ENCODE assay signal across 13 cellular contexts in genomic region chrX:39195156-39195555, GRCh38.
A peak's percentile ranks its signal among the peaks of the same experiment; 100 is the strongest.
DNase-seq lines count a peak whose midpoint lies in the region; ATAC-seq and TF ChIP-seq lines count a peak whose summit lies in the region.
"Had no signal": no experiment of that assay in that cellular context is flagged by ENCODE, and none has a peak within 500 bp of the region (broad histone marks: within the 10 kb centered on the region; RNA-seq: fewer than 3 reads in every experiment).

No MANE protein-coding gene starts in this region.

- POLR2A ChIA-PET in T-cell (lab: Charles Lee) = no interaction called here

- 22% methylated on average over 7 of the region's 7 CpGs; no CpG with 5 or more reads in 1 of the 2 experiments for WGBS in endodermal cell (ENCODE audit: insufficient coverage in 1 of 2, insufficient read length in 1 of 2), 2 experiments

- H3K27me3 ChIP-seq in endodermal cell (ENCODE audit: control insufficient read depth, insufficient read depth, low read length, poor library complexity, severe bottlenecking) = no peaks in the 10 kb centered on the region
- H3K27me3 ChIP-seq: gastroesophageal sphincter had no signal

- no peaks in the 10 kb centered on the region for H3K27me3 Mint-ChIP-seq in activated naive CD4-positive, alpha-beta T cell treated with anti-CD3 and anti-CD28 coated beads, Interleukin-2, amount 50 U/mL, for 24 hours
- H3K27me3 Mint-ChIP-seq in activated naive CD4-positive, alpha-beta T cell treated with anti-CD3 and anti-CD28 coated beads, Interleukin-2, amount 10 ng/mL, durations not matched to agents 7 days and 5 days = no peaks in the 10 kb centered on the region
- H3K27me3 Mint-ChIP-seq in endodermal cell (ENCODE audit: insufficient read depth) (no peaks in the 10 kb centered on the region), T-cell (peaks cover 5 to 9% of the 10 kb centered on the region in 2 donors)

- TF ChIP-seq CTCF in endodermal cell (conservative IDR thresholded peaks at IDR 0.05) = no peak
- no peak for TF ChIP-seq CTCF in GM10266 (IDR thresholded peaks at IDR 0.05; ENCODE audit: control insufficient read depth, insufficient read depth, low read depth, missing control alignments)

- no peak overlapping the region for H3K9ac ChIP-seq in endodermal cell (ENCODE audit: extremely low read depth, low read length, poor library complexity, severe bottlenecking)

- no peaks in the 10 kb centered on the region for H3K9me3 Mint-ChIP-seq in activated naive CD4-positive, alpha-beta T cell treated with anti-CD3 and anti-CD28 coated beads, Interleukin-2, amount 50 U/mL, for 24 hours
- H3K9me3 Mint-ChIP-seq in activated naive CD4-positive, alpha-beta T cell treated with anti-CD3 and anti-CD28 coated beads, Interleukin-2, amount 10 ng/mL, durations not matched to agents 7 days and 5 days = no peaks in the 10 kb centered on the region
- H3K9me3 Mint-ChIP-seq in endodermal cell (peaks cover 40% of the 10 kb centered on the region), T-cell (no peaks in the 10 kb centered on the region)

- H3K36me3 ChIP-seq in endodermal cell (ENCODE audit: control insufficient read depth, insufficient read depth, low read length) = no peaks in the 10 kb centered on the region
- H3K36me3 ChIP-seq: gastroesophageal sphincter had no signal

- H3K4me1 Mint-ChIP-seq in activated naive CD4-positive, alpha-beta T cell treated with anti-CD3 and anti-CD28 coated beads, Interleukin-2, amount 50 U/mL, for 24 hours = peaks cover 34% of the 10 kb centered on the region
- H3K4me1 Mint-ChIP-seq in activated naive CD4-positive, alpha-beta T cell treated with anti-CD3 and anti-CD28 coated beads, Interleukin-2, amount 10 ng/mL, durations not matched to agents 7 days and 5 days = peaks cover 39% of the 10 kb centered on the region
- H3K4me1 Mint-ChIP-seq in endodermal cell (peaks cover 19% of the 10 kb centered on the region), T-cell (peaks cover 23 to 28% (median 25%) of the 10 kb centered on the region in 3 donors)

- ATAC-seq in T-cell (replicated peaks in 1 of 4) = no peak
- ATAC-seq: gastroesophageal sphincter, Panc1 had no signal

- H3K36me3 Mint-ChIP-seq in activated naive CD4-positive, alpha-beta T cell treated with anti-CD3 and anti-CD28 coated beads, Interleukin-2, amount 50 U/mL, for 24 hours = no peaks in the 10 kb centered on the region
- H3K36me3 Mint-ChIP-seq in activated naive CD4-positive, alpha-beta T cell treated with anti-CD3 and anti-CD28 coated beads, Interleukin-2, amount 10 ng/mL, durations not matched to agents 7 days and 5 days = peaks cover 1% of the 10 kb centered on the region
- H3K36me3 Mint-ChIP-seq in endodermal cell (ENCODE audit: low read depth) = no peaks in the 10 kb centered on the region
- no peaks in the 10 kb centered on the region for H3K36me3 Mint-ChIP-seq in T-cell

- H3K27ac Mint-ChIP-seq in activated naive CD4-positive, alpha-beta T cell treated with anti-CD3 and anti-CD28 coated beads, Interleukin-2, amount 50 U/mL, for 24 hours = no peak overlapping the region
- H3K27ac Mint-ChIP-seq in activated naive CD4-positive, alpha-beta T cell treated with anti-CD3 and anti-CD28 coated beads, Interleukin-2, amount 10 ng/mL, durations not matched to agents 7 days and 5 days = no peak overlapping the region
- H3K27ac Mint-ChIP-seq in endodermal cell = no peak overlapping the region
- no peak overlapping the region for H3K27ac Mint-ChIP-seq in T-cell

- H3K27ac ChIP-seq in endodermal cell (ENCODE audit: low read depth, low read length) = no peak overlapping the region
- H3K27ac ChIP-seq: gastroesophageal sphincter had no signal

- DNase-seq in activated naive CD4-positive, alpha-beta T cell treated with anti-CD3 and anti-CD28 coated beads, Interleukin-2, amount 10 ng/mL, durations not matched to agents 7 days and 5 days = no peak
- DNase-seq in NCI-H2171 (lab: John Stamatoyannopoulos, UW) (peak; percentile 38), endodermal cell (peak; percentile 60), T-cell (no peak), amniotic stem cell (lab: John Stamatoyannopoulos, UW) (no peak), GM10266 (ENCODE audit: extremely low spot score) (no peak), DMS53 treated with DMSO at 0.1 percent for 48 hours (lab: John Stamatoyannopoulos, UW; ENCODE audit: unreplicated experiment) (no peak)
- DNase-seq: AML-193, NCI-H1048 had no signal

- H3K9me3 ChIP-seq in endodermal cell (ENCODE audit: control insufficient read depth, low read length) = no peaks in the 10 kb centered on the region
- H3K9me3 ChIP-seq: gastroesophageal sphincter had no signal

- peak overlapping the region; percentile 11 for H3K4me3 Mint-ChIP-seq in activated naive CD4-positive, alpha-beta T cell treated with anti-CD3 and anti-CD28 coated beads, Interleukin-2, amount 50 U/mL, for 24 hours
- H3K4me3 Mint-ChIP-seq in activated naive CD4-positive, alpha-beta T cell treated with anti-CD3 and anti-CD28 coated beads, Interleukin-2, amount 10 ng/mL, durations not matched to agents 7 days and 5 days = no peak overlapping the region
- no peak overlapping the region for H3K4me3 Mint-ChIP-seq in endodermal cell
- peak overlapping the region in 1 of 3 donors; percentile 57 for H3K4me3 Mint-ChIP-seq in T-cell

- H3K4me1 ChIP-seq in endodermal cell (ENCODE audit: control insufficient read depth, insufficient read depth, low read length) = no peaks in the 10 kb centered on the region
- H3K4me1 ChIP-seq: gastroesophageal sphincter had no signal

- CTCF ChIA-PET in activated naive CD4-positive, alpha-beta T cell treated with anti-CD3 and anti-CD28 coated beads, Interleukin-2, amount 10 ng/mL, durations not matched to agents 7 days and 5 days (lab: Charles Lee) = interaction anchor here (0.7 kb wide), 1 partner anchor 429 kb away, joined by 3 read pairs; no protein-coding TSS in a partner anchor
- CTCF ChIA-PET in T-cell (lab: Charles Lee) = interaction anchor here in 1 of 2 donors (0.6 kb wide), 1 partner anchor 31 kb away, joined by 3 read pairs; no protein-coding TSS in a partner anchor

- H3K4me3 ChIP-seq in endodermal cell (ENCODE audit: low read length) = no peak overlapping the region
- H3K4me3 ChIP-seq: gastroesophageal sphincter, lung had no signal

Comparison
In these comparisons a context has a peak if more than half of its experiments do, and no peak if none do; other contexts are left out.
1. DNase-seq: peak in NCI-H2171 (single experiment) and endodermal cell (single experiment); none in activated naive CD4-positive, alpha-beta T cell treated with anti-CD3 and anti-CD28 coated beads, Interleukin-2, amount 10 ng/mL, durations not matched to agents 7 days and 5 days (single experiment), T-cell (0 of 34), amniotic stem cell (single experiment), GM10266 (single experiment) and DMS53 treated with DMSO at 0.1 percent for 48 hours (single experiment).